ENCODE assay signal across 15 cellular contexts in the genomic region with DNA sequence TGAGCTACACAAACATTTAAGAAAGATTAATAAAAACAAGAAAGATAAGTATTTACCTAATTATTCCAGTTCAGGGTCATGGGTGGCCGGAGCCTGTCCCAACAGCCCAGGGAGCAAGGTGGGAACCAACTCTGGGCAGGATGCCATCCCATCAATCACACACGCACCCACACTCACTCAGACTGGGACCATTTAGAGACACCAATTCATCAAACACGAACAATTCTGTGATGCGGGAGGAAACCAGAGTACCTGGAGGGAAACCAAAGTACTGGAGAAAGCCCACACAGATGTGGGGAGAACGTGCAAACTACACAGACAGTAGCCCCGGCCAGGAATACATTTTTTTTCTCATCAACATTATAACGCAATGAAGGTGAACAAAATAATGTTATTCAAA. TPM values are rescaled to one million over a fixed set of nuclear protein-coding genes. Genes with fewer than 3 reads are reported as not detected.
DNase-seq lines count a peak whose midpoint lies in the region; ATAC-seq and TF ChIP-seq lines count a peak whose summit lies in the region.
"Had no signal": no experiment of that assay in that cellular context is flagged by ENCODE, and none has a peak within 500 bp of the region (broad histone marks: within the 10 kb centered on the region; RNA-seq: fewer than 3 reads in every experiment).

No MANE protein-coding gene starts in this region.

- TF ChIP-seq CTCF in IMR-90 (conservative IDR thresholded peaks at IDR 0.05; ENCODE audit: low read depth, low read length) (no peak), chondrocyte (IDR thresholded peaks at IDR 0.05) (no peak)

- H3K23ac ChIP-seq in IMR-90 (ENCODE audit: low read depth, low read length) = peak overlapping the region; percentile 9; the same call in 1 of the 2 replicates

- H3K18ac ChIP-seq in IMR-90 (ENCODE audit: low read depth, low read length) = no peak overlapping the region

- peaks cover 2% of the 10 kb centered on the region for H3K36me3 Mint-ChIP-seq in chondrocyte (ENCODE audit: low read depth)

- no peaks in the 10 kb centered on the region; the same call in 1 of the 2 replicates for H3K36me3 ChIP-seq in IMR-90 (ENCODE audit: control insufficient read depth, insufficient read depth, low read length)
- H3K36me3 ChIP-seq in Karpas-422 (ENCODE audit: insufficient read depth, low read length) = no peaks in the 10 kb centered on the region

- peaks cover 4% of the 10 kb centered on the region for H3K4me1 ChIP-seq in IMR-90 (ENCODE audit: control insufficient read depth, insufficient read depth, low read length)
- peaks cover 30% of the 10 kb centered on the region for H3K4me1 ChIP-seq in Karpas-422 (ENCODE audit: low read length)

- no peak for TF ChIP-seq RAD21 in IMR-90 (IDR thresholded peaks at IDR 0.05; ENCODE audit: low read length)

- WGBS in IMR-90 (ENCODE audit: extremely low coverage in 2 of 2, insufficient read length in 1 of 2), 2 experiments = no CpG with 5 or more reads among the region's 7 CpGs

- no peak overlapping the region for H3K56ac ChIP-seq in IMR-90 (ENCODE audit: extremely low read depth, insufficient read depth, low read length)

- H3K9me2 ChIP-seq in Karpas-422 (replicated peaks; ENCODE audit: insufficient read depth, low read length) = no peaks in the 10 kb centered on the region

- no TSS peak for BruUV-seq in IMR-90 (replicated peaks; lab: Mats Ljungman, UMichigan)

- H3K27ac Mint-ChIP-seq in chondrocyte (ENCODE audit: unreplicated experiment) = peak overlapping the region; percentile 56

- H3K27ac ChIP-seq in IMR-90 (ENCODE audit: insufficient read depth, low read length) = no peak overlapping the region; the same call in 1 of the 2 replicates
- no peak overlapping the region for H3K27ac ChIP-seq in Karpas-422 (ENCODE audit: low read length)
- H3K27ac ChIP-seq: GM23248, left lung had no signal

- TF ChIP-seq POLR2A in IMR-90 (IDR thresholded peaks at IDR 0.05; ENCODE audit: low read depth, low read length) = no peak

- no peak overlapping the region for H2BK20ac ChIP-seq in IMR-90 (ENCODE audit: low read depth, low read length)

- no peak overlapping the region for H3K4me3 Mint-ChIP-seq in chondrocyte (ENCODE audit: unreplicated experiment)

- H2BK15ac ChIP-seq in IMR-90 (ENCODE audit: low read depth, low read length) = no peak overlapping the region

- no peak overlapping the region for H4K8ac ChIP-seq in IMR-90 (ENCODE audit: low read depth in 2 of 2, low read length in 2 of 2)

- H4K91ac ChIP-seq in IMR-90 (ENCODE audit: insufficient read depth, low read depth, low read length) = no peak overlapping the region

- no peak overlapping the region for H3K14ac ChIP-seq in IMR-90 (replicated peaks; ENCODE audit: low read depth, low read length)

- DNase-seq in activated CD8-positive, alpha-beta memory T cell treated with anti-CD3 and anti-CD28 coated beads, Interleukin-2, amount 50 U/mL, for 48 hours = peak; percentile 46
- DNase-seq in activated CD8-positive, alpha-beta memory T cell treated with anti-CD3 and anti-CD28 coated beads for 24 hours = no peak
- DNase-seq in IMR-90 = no peak
- DNase-seq in chondrocyte (ENCODE audit: low spot score) = no peak
- DNase-seq in stimulated activated CD8-positive, alpha-beta memory T cell treated with anti-CD3 and anti-CD28 coated beads, Interleukin-4, amount 100 ng/mL, for 48 hours = peak; percentile 22
- DNase-seq in medulla oblongata (ENCODE audit: extremely low spot score) = no peak
- DNase-seq in NCI-H2227 treated with DMSO at 0.1 percent for 48 hours (lab: John Stamatoyannopoulos, UW) = no peak
- DNase-seq in Karpas-422 = no peak
- DNase-seq: activated gamma-delta T cell; central memory CD4-positive, alpha-beta T cell; erythroblast; GM23248; Kasumi-1; left lung; NCI-H2081 treated with DMSO at 0.1 percent for 48 hours had no signal

- H4K20me1 ChIP-seq in IMR-90 (ENCODE audit: insufficient read depth, low read length) = peaks cover 86% of the 10 kb centered on the region
- peaks cover 4% of the 10 kb centered on the region; the same call in 1 of the 2 replicates for H4K20me1 ChIP-seq in Karpas-422 (ENCODE audit: insufficient read depth, low read depth, low read length)

- H3K27me3 Mint-ChIP-seq in chondrocyte (ENCODE audit: low read depth) = no peaks in the 10 kb centered on the region

- dilution Hi-C loops in IMR-90 (cut with HindIII; ENCODE audit: low sequenced_read_pairs, unreplicated experiment) = no loop called here

- no peak overlapping the region for H2AK9ac ChIP-seq in IMR-90 (replicated peaks; ENCODE audit: low read depth, low read length, poor library complexity)

- no peak overlapping the region for H3K9ac ChIP-seq in IMR-90 (ENCODE audit: low read depth, low read length)
- H3K9ac ChIP-seq in Karpas-422 (ENCODE audit: low read length) = no peak overlapping the region
- H3K9ac ChIP-seq: GM23248 had no signal

- H2AK5ac ChIP-seq in IMR-90 (ENCODE audit: low read depth, low read length) = 0 out of 2 replicates have a peak overlapping the region, but pooled peaks have one; percentile 43

- H3K4ac ChIP-seq in IMR-90 (ENCODE audit: low read depth, low read length) = no peak overlapping the region

- POLR2A ChIA-PET in IMR-90 (lab: Charles Lee; ENCODE audit: unreplicated experiment) = no interaction called here

- H3K79me2 ChIP-seq in Karpas-422 (ENCODE audit: low read length) = peaks cover 95% of the 10 kb centered on the region

- no peak overlapping the region for H4K5ac ChIP-seq in IMR-90 (ENCODE audit: low read depth, low read length)

- H3K4me3 ChIP-seq in IMR-90 (ENCODE audit: insufficient read depth, low read depth, low read length) = no peak overlapping the region
- H3K4me3 ChIP-seq in Karpas-422 (ENCODE audit: low read length) = no peak overlapping the region
- H3K4me3 ChIP-seq: GM23248, left lung had no signal

- H3K9me3 Mint-ChIP-seq in chondrocyte (ENCODE audit: low read depth) = no peaks in the 10 kb centered on the region

- intact Hi-C loops in IMR-90 (cut with micrococcal nuclease) = no loop called here

- peaks cover 20% of the 10 kb centered on the region for H3K9me1 ChIP-seq in IMR-90 (ENCODE audit: insufficient read depth, low read length)

- H2AFZ ChIP-seq in IMR-90 (replicated peaks; ENCODE audit: low read length, poor library complexity) (no peak overlapping the region), Karpas-422 (ENCODE audit: low read length) (no peak overlapping the region)
- H2AFZ ChIP-seq: GM23248 had no signal

- peaks cover 5 to 82% of the 10 kb centered on the region in 2 experiments for H3K79me1 ChIP-seq in IMR-90 (ENCODE audit: low read depth in 1 of 2, low read length in 2 of 2)

- H3K9me3 ChIP-seq in IMR-90 (ENCODE audit: control insufficient read depth, insufficient read depth, low read length) (no peaks in the 10 kb centered on the region), Karpas-422 (ENCODE audit: low read length) (no peaks in the 10 kb centered on the region)
- H3K9me3 ChIP-seq: left lung had no signal

- no peak overlapping the region for H2BK120ac ChIP-seq in IMR-90 (ENCODE audit: low read depth, low read length)

- peaks cover 48% of the 10 kb centered on the region for H3K4me1 Mint-ChIP-seq in chondrocyte (ENCODE audit: low read depth)

- H2BK5ac ChIP-seq in IMR-90 (ENCODE audit: low read depth, low read length, poor library complexity, severe bottlenecking) = no peak overlapping the region

- H3K27me3 ChIP-seq in IMR-90 (ENCODE audit: control insufficient read depth, insufficient read depth, low read length) (no peaks in the 10 kb centered on the region), Karpas-422 (ENCODE audit: low read length) (no peaks in the 10 kb centered on the region)
- H3K27me3 ChIP-seq: left lung had no signal

- H3K4me2 ChIP-seq in IMR-90 (ENCODE audit: low read depth, low read length) = no peak overlapping the region
- no peak overlapping the region for H3K4me2 ChIP-seq in Karpas-422 (ENCODE audit: low read depth, low read length, poor library complexity, severe bottlenecking)

- in situ Hi-C loops in IMR-90 (cut with MboI; ENCODE audit: low sequenced_read_pairs) = no loop called here

- no peak for ATAC-seq in IMR-90 (ENCODE audit: low read depth)
- ATAC-seq: left lung had no signal

- CTCF ChIA-PET in IMR-90 (lab: Yijun Ruan, JAX) = no interaction called here

TF ChIP-seq in IMR-90, 13 proteins besides CTCF, POLR2A, EP300 and RAD21:
- no peak for TF ChIP-seq SMC3 (IDR thresholded peaks at IDR 0.05; ENCODE audit: low read depth, low read length)
- no peak for TF ChIP-seq RCOR1 (IDR thresholded peaks at IDR 0.05; ENCODE audit: insufficient replicate concordance, low read length)
- no peak for TF ChIP-seq MXI1 (IDR thresholded peaks at IDR 0.05; ENCODE audit: borderline replicate concordance, low read depth, low read length)
- TF ChIP-seq, protein P1, sequence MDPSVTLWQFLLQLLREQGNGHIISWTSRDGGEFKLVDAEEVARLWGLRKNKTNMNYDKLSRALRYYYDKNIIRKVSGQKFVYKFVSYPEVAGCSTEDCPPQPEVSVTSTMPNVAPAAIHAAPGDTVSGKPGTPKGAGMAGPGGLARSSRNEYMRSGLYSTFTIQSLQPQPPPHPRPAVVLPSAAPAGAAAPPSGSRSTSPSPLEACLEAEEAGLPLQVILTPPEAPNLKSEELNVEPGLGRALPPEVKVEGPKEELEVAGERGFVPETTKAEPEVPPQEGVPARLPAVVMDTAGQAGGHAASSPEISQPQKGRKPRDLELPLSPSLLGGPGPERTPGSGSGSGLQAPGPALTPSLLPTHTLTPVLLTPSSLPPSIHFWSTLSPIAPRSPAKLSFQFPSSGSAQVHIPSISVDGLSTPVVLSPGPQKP (IDR thresholded peaks at IDR 0.05; ENCODE audit: borderline replicate concordance, low read depth, low read length) = no peak
- TF ChIP-seq RFX5 (IDR thresholded peaks at IDR 0.05; ENCODE audit: low read depth, low read length) = no peak
- no peak for TF ChIP-seq NFE2L2 (IDR thresholded peaks at IDR 0.05; ENCODE audit: low read depth, low read length)
- TF ChIP-seq BHLHE40 (IDR thresholded peaks at IDR 0.05; ENCODE audit: low read depth, low read length) = no peak
- TF ChIP-seq CEBPB (IDR thresholded peaks at IDR 0.05; ENCODE audit: low read depth, low read length) = no peak
- no peak for TF ChIP-seq MAFK (IDR thresholded peaks at IDR 0.05; ENCODE audit: low read depth, low read length)

RNA-seq across cellular contexts. Expression of gene WASF2, which starts 16.2 kb away (rescaled TPM):
- total RNA-seq in IMR-90 (2012; rRNA removed) (7.5 and 7.9 TPM in 2 replicates), chondrocyte (114 to 136 TPM (median 128 TPM) in 3 replicates)
- polyA plus RNA-seq in IMR-90 (2012; rRNA removed) = 45.0 and 45.4 TPM in 2 replicates
- 28.6 and 29.9 TPM in 2 replicates for polyA plus RNA-seq in IMR-90 (2012; cell fraction: cytosol; rRNA removed)
- 29.8 and 37.0 TPM in 2 replicates for polyA plus RNA-seq in IMR-90 (2012; cell fraction: nucleus; rRNA removed; ENCODE audit: low replicate concordance)
- total RNA-seq in Karpas-422 (2014; rRNA removed; shearing (Covaris generic); ENCODE audit: low replicate concordance) = 20.2 and 21.7 TPM in 2 replicates

Comparison
In these comparisons a context has a peak if more than half of its experiments do, and no peak if none do; other contexts are left out.
1. DNase-seq: peak in activated CD8-positive, alpha-beta memory T cell treated with anti-CD3 and anti-CD28 coated beads, Interleukin-2, amount 50 U/mL, for 48 hours (single experiment) and stimulated activated CD8-positive, alpha-beta memory T cell treated with anti-CD3 and anti-CD28 coated beads, Interleukin-4, amount 100 ng/mL, for 48 hours (single experiment); none in activated CD8-positive, alpha-beta memory T cell treated with anti-CD3 and anti-CD28 coated beads for 24 hours (single experiment), IMR-90 (single experiment), chondrocyte (single experiment), medulla oblongata (single experiment), NCI-H2227 treated with DMSO at 0.1 percent for 48 hours (single experiment) and Karpas-422 (single experiment).